1 cellular context compared by ENCODE assay signal in the genomic region with DNA sequence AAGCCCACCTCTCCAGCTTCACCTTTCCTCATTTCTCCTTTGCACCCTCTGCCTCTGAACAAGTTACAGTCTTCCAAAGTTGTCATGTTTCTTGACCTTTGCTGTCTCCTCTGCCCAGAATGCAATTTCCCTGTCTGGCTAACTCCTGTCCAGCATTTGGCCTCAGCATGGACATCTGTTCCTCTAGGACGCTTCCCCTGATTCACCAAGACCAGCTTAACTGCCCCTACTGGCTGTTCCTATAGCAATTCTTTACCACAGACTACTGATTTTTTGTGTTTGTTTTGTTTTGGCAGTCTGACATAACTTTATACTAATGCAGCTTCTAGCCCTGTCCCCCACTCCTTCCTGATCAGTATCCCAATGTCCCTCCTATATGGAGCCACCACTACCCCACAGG.
TF ChIP-seq lines count a peak whose summit lies in the region.

No MANE protein-coding gene starts in this region.

TF ChIP-seq in IMR-90, 13 proteins besides CTCF, POLR2A, EP300 and RAD21:
- TF ChIP-seq RCOR1 (IDR thresholded peaks at IDR 0.05; ENCODE audit: insufficient replicate concordance, low read length): no peak
- no peak for TF ChIP-seq MAFK (IDR thresholded peaks at IDR 0.05; ENCODE audit: low read depth, low read length)
- no peak for TF ChIP-seq NFE2L2 (IDR thresholded peaks at IDR 0.05; ENCODE audit: low read depth, low read length)
- TF ChIP-seq MAZ (IDR thresholded peaks at IDR 0.05; ENCODE audit: borderline replicate concordance, low read depth, low read length): no peak
- TF ChIP-seq CEBPB (IDR thresholded peaks at IDR 0.05; ENCODE audit: low read depth, low read length): no peak
- TF ChIP-seq CHD1 (IDR thresholded peaks at IDR 0.05; ENCODE audit: low read depth, low read length): no peak
- TF ChIP-seq FOS (IDR thresholded peaks at IDR 0.05; ENCODE audit: low read depth, low read length): no peak
- TF ChIP-seq RFX5 (IDR thresholded peaks at IDR 0.05; ENCODE audit: low read depth, low read length): no peak
- TF ChIP-seq, protein P1, sequence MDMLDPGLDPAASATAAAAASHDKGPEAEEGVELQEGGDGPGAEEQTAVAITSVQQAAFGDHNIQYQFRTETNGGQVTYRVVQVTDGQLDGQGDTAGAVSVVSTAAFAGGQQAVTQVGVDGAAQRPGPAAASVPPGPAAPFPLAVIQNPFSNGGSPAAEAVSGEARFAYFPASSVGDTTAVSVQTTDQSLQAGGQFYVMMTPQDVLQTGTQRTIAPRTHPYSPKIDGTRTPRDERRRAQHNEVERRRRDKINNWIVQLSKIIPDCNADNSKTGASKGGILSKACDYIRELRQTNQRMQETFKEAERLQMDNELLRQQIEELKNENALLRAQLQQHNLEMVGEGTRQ (IDR thresholded peaks at IDR 0.05; ENCODE audit: low read depth, low read length): no peak
- no peak for TF ChIP-seq SMC3 (IDR thresholded peaks at IDR 0.05; ENCODE audit: low read depth, low read length)
- no peak for TF ChIP-seq BHLHE40 (IDR thresholded peaks at IDR 0.05; ENCODE audit: low read depth, low read length)
- TF ChIP-seq, protein P2, sequence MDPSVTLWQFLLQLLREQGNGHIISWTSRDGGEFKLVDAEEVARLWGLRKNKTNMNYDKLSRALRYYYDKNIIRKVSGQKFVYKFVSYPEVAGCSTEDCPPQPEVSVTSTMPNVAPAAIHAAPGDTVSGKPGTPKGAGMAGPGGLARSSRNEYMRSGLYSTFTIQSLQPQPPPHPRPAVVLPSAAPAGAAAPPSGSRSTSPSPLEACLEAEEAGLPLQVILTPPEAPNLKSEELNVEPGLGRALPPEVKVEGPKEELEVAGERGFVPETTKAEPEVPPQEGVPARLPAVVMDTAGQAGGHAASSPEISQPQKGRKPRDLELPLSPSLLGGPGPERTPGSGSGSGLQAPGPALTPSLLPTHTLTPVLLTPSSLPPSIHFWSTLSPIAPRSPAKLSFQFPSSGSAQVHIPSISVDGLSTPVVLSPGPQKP (IDR thresholded peaks at IDR 0.05; ENCODE audit: borderline replicate concordance, low read depth, low read length): no peak
- no peak for TF ChIP-seq MXI1 (IDR thresholded peaks at IDR 0.05; ENCODE audit: borderline replicate concordance, low read depth, low read length)
